14 cellular contexts compared by ENCODE assay signal in the genomic region with DNA sequence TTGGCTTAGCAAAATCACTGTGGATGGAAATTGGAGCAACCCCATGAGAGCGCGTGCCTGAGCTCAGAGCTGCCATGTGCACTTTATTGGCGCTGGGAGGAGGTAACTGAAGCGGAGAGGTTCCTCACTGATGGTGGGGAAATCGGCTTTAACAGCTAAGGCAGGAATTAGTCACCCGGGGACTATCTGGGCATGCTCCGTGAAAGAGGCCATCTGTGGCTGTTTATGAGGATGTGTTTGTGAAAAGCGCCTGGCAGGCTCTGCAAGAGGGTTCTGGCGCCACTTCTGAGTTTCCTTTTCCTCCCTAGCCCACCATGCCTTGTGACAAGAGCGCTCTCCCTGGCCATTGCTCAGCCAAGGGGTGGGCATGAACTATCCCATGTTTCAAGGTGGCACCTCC.
DNase-seq lines count a peak whose midpoint lies in the region; ATAC-seq and TF ChIP-seq lines count a peak whose summit lies in the region.
"Had no signal": no experiment of that assay in that cellular context is flagged by ENCODE, and none has a peak within 500 bp of the region (broad histone marks: within the 10 kb centered on the region; RNA-seq: fewer than 3 reads in every experiment).

No MANE protein-coding gene starts in this region.

- TF ChIP-seq CTCF in nephron progenitor cell (IDR thresholded peaks at IDR 0.05), result no peak

- ATAC-seq in HG02938 (IDR thresholded peaks at IDR 0.05; ENCODE audit: unreplicated experiment) (no peak), left colon (no peak), GM21737 (IDR thresholded peaks at IDR 0.05; ENCODE audit: unreplicated experiment) (no peak)

- no peaks in the 10 kb centered on the region for H3K36me3 Mint-ChIP-seq in nephron progenitor cell (ENCODE audit: low read depth)

- H3K27me3 Mint-ChIP-seq in nephron progenitor cell (ENCODE audit: low read depth, poor library complexity), result peaks cover 3% of the 10 kb centered on the region
- H3K27me3 Mint-ChIP-seq: CD4-positive, alpha-beta T cell had no signal

- H3K4me3 Mint-ChIP-seq in nephron progenitor cell, result peak overlapping the region; percentile 24
- H3K4me3 Mint-ChIP-seq: CD4-positive, alpha-beta T cell; HFFc6 had no signal

- intact Hi-C loops in left colon (cut with DNase I, micrococcal nuclease), result no loop called here

- H3K27ac Mint-ChIP-seq in nephron progenitor cell, result peak overlapping the region; percentile 90
- H3K27ac Mint-ChIP-seq: CD4-positive, alpha-beta T cell; HFFc6 had no signal

- H3K9me3 Mint-ChIP-seq in nephron progenitor cell, result peaks cover 6% of the 10 kb centered on the region

- DNase-seq in Ammon's horn (ENCODE audit: low spot score), result peak; percentile 54
- DNase-seq in DMS 273 treated with DMSO at 0.1 percent for 48 hours (lab: John Stamatoyannopoulos, UW), result peak; percentile 68
- peak; percentile 85 for DNase-seq in NCI-H82 (lab: John Stamatoyannopoulos, UW)
- DNase-seq in nephron progenitor cell, result no peak
- DNase-seq in SW480 (ENCODE audit: low spot score), result no peak
- no peak for DNase-seq in left colon
- DNase-seq: ACHN; C1 segment of cervical spinal cord; CD4-positive, alpha-beta T cell; GF-D8; HCEC 1CT; HFFc6 had no signal

- H3K4me1 Mint-ChIP-seq in nephron progenitor cell, result peaks cover 92% of the 10 kb centered on the region

Comparison
In these comparisons a context has a peak if more than half of its experiments do, and no peak if none do; other contexts are left out.
1. DNase-seq: peak in Ammon's horn (single experiment), DMS 273 treated with DMSO at 0.1 percent for 48 hours (single experiment) and NCI-H82 (single experiment); none in nephron progenitor cell (single experiment), SW480 (single experiment) and left colon (0 of 2).